8 cellular contexts compared by ENCODE assay signal in the genomic region with DNA sequence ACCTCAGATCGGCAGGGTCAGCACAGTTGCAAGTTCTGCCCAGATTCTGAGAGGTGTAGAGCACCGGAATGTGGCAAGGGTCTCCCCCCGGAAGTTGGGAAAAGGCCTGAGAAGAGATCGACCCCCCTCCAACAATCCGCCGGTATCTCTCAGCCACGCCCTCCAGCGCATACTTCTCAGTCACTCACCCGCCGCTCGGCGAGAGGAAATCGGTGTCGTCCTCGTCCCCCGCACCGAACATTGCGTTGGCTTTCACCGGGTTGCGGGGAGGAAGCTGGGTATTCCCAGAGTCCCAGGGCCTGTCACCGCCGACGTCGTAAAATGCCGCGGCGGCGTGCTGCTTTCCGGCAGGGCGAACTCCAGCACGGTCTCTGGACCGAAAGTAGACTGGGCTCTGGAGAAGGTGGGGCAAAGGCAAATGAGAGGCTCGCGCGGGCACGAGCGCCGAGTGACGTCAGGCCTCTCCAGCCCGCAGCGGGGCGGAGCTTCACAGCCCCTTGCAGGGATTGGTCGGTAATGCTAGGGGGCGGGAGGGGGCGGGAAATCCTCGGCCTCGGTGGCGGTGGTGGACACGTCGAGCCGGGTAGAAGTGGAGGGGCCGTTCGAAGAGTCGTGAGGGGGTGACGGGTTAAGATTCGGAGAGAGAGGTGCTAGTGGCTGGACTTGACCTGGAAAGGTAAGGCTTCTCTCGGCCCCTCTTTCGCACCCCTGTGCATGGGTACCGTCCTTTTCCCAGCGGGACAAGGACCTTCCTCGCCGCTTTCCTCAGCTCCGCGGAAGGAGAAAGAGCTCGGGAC. TPM values are rescaled to one million over a fixed set of nuclear protein-coding genes. Genes with fewer than 3 reads are reported as not detected.
DNase-seq lines count a peak whose midpoint lies in the region; ATAC-seq and TF ChIP-seq lines count a peak whose summit lies in the region.

Gene FKBP15, minus strand, starts transcription at position 275 of the 797 bp plus-strand sequence. Its CDS starts 34 bp downstream, at position 241.
Gene SLC31A1, plus strand, starts transcription at position 542 of the 797 bp plus-strand sequence. CDS start 34,605 bp downstream, outside the sequence.

- in situ Hi-C loops in GM13976 (cut with MboI; ENCODE audit: low sequenced_read_pairs, unreplicated experiment) = no loop called here

- ATAC-seq in HG02870 (IDR thresholded peaks at IDR 0.05; ENCODE audit: unreplicated experiment) = peak; percentile 83

- H3K27me3 ChIP-seq in left ventricle myocardium inferior (ENCODE audit: low read depth) (no peaks in the 10 kb centered on the region), prostate gland (replicated peaks; ENCODE audit: insufficient read depth) (no peaks in the 10 kb centered on the region)

- H3K4me3 ChIP-seq in left ventricle myocardium inferior = peak within 1 kb of the TSS; percentile 87
- peak within 1 kb of the TSS; percentile 60 to 79 for H3K4me3 ChIP-seq in prostate gland
- H3K4me3 ChIP-seq in urinary bladder (ENCODE audit: low read depth, low read length) = peak within 1 kb of the TSS; percentile 64

- intact Hi-C loops in left ventricle myocardium inferior (cut with micrococcal nuclease) (no loop called here), prostate gland (cut with DNase I) (loop anchor here (5.0 kb wide), 1 partner anchor 51 kb away; no protein-coding TSS in a partner anchor)

- peaks cover 8% of the 10 kb centered on the region for H3K36me3 Mint-ChIP-seq in T-helper 1 cell treated with Interleukin-12 subunit alpha and Interleukin-12 subunit beta and Interleukin-4 antibody, amounts not matched to agents 30 μg/mL and 1 μg/mL, for 36 hours (ENCODE audit: low read depth)

- H3K27ac Mint-ChIP-seq in T-helper 1 cell treated with Interleukin-12 subunit alpha and Interleukin-12 subunit beta and Interleukin-4 antibody, amounts not matched to agents 30 μg/mL and 1 μg/mL, for 36 hours = peak within 1 kb of the TSS; percentile 80

- H3K9me3 ChIP-seq in left ventricle myocardium inferior (replicated peaks) = no peaks in the 10 kb centered on the region
- no peaks in the 10 kb centered on the region for H3K9me3 ChIP-seq in prostate gland

- peak within 1 kb of the TSS; percentile 95 for H3K4me3 Mint-ChIP-seq in T-helper 1 cell treated with Interleukin-12 subunit alpha and Interleukin-12 subunit beta and Interleukin-4 antibody, amounts not matched to agents 30 μg/mL and 1 μg/mL, for 36 hours

- H3K4me1 ChIP-seq in left ventricle myocardium inferior = peaks cover 83% of the 10 kb centered on the region
- peaks cover 3% of the 10 kb centered on the region for H3K4me1 ChIP-seq in prostate gland (replicated peaks)
- H3K4me1 ChIP-seq in urinary bladder (ENCODE audit: insufficient read depth) = no peaks in the 10 kb centered on the region

- DNase-seq in GM13976 (ENCODE audit: low spot score) (peak; percentile 98), NCI-H146 treated with DMSO at 0.1 percent for 48 hours (lab: John Stamatoyannopoulos, UW; ENCODE audit: unreplicated experiment) (peak; percentile 92), amygdala (lab: John Stamatoyannopoulos, UW) (peak; percentile 73 to 99 (median 98)), left ventricle myocardium inferior (peak; percentile 98), prostate gland (ENCODE audit: low spot score) (peak; percentile 98)

- peaks cover 35% of the 10 kb centered on the region for H3K4me1 Mint-ChIP-seq in T-helper 1 cell treated with Interleukin-12 subunit alpha and Interleukin-12 subunit beta and Interleukin-4 antibody, amounts not matched to agents 30 μg/mL and 1 μg/mL, for 36 hours (ENCODE audit: low read depth)

- H3K27ac ChIP-seq in left ventricle myocardium inferior (replicated peaks) (peak within 1 kb of the TSS; percentile 92), prostate gland (peak within 1 kb of the TSS; percentile 78 to 84), urinary bladder (ENCODE audit: low read depth) (peak within 1 kb of the TSS; percentile 80)

- H3K36me3 ChIP-seq in left ventricle myocardium inferior = peaks cover 9% of the 10 kb centered on the region
- H3K36me3 ChIP-seq in prostate gland = no peaks in the 10 kb centered on the region
- no peaks in the 10 kb centered on the region for H3K36me3 ChIP-seq in urinary bladder (ENCODE audit: insufficient read depth)

- H3K9me3 Mint-ChIP-seq in T-helper 1 cell treated with Interleukin-12 subunit alpha and Interleukin-12 subunit beta and Interleukin-4 antibody, amounts not matched to agents 30 μg/mL and 1 μg/mL, for 36 hours = no peaks in the 10 kb centered on the region

- TF ChIP-seq POLR2A in prostate gland (IDR thresholded peaks at IDR 0.05) = peak; percentile 83

- no peak for TF ChIP-seq CTCF in GM13976 (IDR thresholded peaks at IDR 0.05; ENCODE audit: borderline replicate concordance, control extremely low read depth, extremely low read depth, insufficient read depth, missing control alignments)
- TF ChIP-seq CTCF in left ventricle myocardium inferior (IDR thresholded peaks at IDR 0.05; ENCODE audit: borderline replicate concordance) = no peak
- peak in 1 of 4 experiments; percentile 46 for TF ChIP-seq CTCF in prostate gland (IDR thresholded peaks at IDR 0.05)

- WGBS in prostate gland = under 1% methylated on average over 65 of the region's 65 CpGs
- WGBS in urinary bladder = under 1% methylated on average over 65 of the region's 65 CpGs

- no peaks in the 10 kb centered on the region for H3K27me3 Mint-ChIP-seq in T-helper 1 cell treated with Interleukin-12 subunit alpha and Interleukin-12 subunit beta and Interleukin-4 antibody, amounts not matched to agents 30 μg/mL and 1 μg/mL, for 36 hours (ENCODE audit: low read depth)

RNA-seq across cellular contexts. Expression of gene FKBP15, which starts in this region (rescaled TPM):
- 19.0 TPM for total RNA-seq in left ventricle myocardium inferior
- 10 to 100 TPM; 22.5 to 25.7 TPM for total RNA-seq in prostate gland
- total RNA-seq in urinary bladder = 33.6 TPM
- polyA plus RNA-seq in urinary bladder = 18.2 TPM

RNA-seq across cellular contexts. Expression of gene SLC31A1, which starts in this region (rescaled TPM):
- 12.6 TPM for total RNA-seq in left ventricle myocardium inferior
- total RNA-seq in prostate gland = 10 to 100 TPM; 22.8 to 68.5 TPM
- total RNA-seq in urinary bladder = 19.5 TPM
- polyA plus RNA-seq in urinary bladder = 10.1 TPM

Comparison
In these comparisons a context has a peak if more than half of its experiments do, and no peak if none do; other contexts are left out.
1. Peak in every context shown above with its lines: DNase-seq, ATAC-seq, H3K4me3 ChIP-seq and H3K27ac ChIP-seq.